In the genomic region with DNA sequence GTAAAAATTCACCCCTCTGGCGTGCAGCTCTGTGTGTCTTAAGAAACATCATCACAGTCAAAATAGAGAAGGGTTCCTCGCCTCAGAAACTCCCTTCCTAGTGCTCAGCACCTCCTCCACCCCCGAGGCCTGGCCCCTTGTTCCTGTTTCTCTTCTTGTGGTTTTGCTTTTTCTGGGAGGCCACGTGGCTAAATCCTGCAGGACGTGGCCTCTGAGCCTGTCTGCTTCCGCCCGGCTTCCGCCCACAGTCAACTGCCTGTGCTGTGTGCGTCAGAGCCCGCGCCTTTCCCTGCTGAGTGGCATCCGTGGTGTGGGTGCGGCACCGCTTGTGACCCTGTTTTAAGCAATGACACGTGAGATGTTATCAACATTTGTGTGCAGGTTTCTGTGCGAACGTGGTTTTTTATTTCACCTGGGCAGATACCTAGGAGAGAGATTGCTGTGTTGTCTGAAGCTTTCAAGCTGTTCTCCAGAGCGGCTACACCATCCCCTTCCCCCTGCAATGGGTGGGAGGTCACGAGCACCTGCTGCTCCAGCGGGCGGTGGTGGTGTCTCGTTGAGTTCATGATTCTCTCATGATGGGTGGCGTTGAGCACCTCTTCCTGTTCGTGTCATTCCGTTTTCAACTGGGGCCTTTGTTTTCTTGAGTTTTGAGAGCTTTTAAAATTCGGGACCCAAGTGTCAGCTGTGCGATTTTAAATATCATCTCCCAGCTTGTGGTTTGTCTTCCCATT, we compare ENCODE assay signal across 8 cellular contexts. TPM values are rescaled to one million over a fixed set of nuclear protein-coding genes. Genes with fewer than 3 reads are reported as not detected.
DNase-seq lines count a peak whose midpoint lies in the region; ATAC-seq and TF ChIP-seq lines count a peak whose summit lies in the region.

No MANE protein-coding gene starts in this region.

- ATAC-seq in GM21528 (IDR thresholded peaks at IDR 0.05; ENCODE audit: low FRiP score, unreplicated experiment) (peak; percentile 78), PC-3 (no peak)

- DNase-seq in CD1c-positive myeloid dendritic cell (ENCODE audit: extremely low spot score), result peak; percentile 97
- DNase-seq in NAMALWA (ENCODE audit: low spot score), result peak; percentile 84
- DNase-seq in activated T-cell treated with anti-CD3 and anti-CD28 coated beads for 24 hours (ENCODE audit: low read depth), result peak; percentile 77
- peak; percentile 79 for DNase-seq in germinal center (ENCODE audit: low spot score)
- peak; percentile 65 to 75 for DNase-seq in stimulated activated CD4-positive, alpha-beta T cell treated with anti-CD3 and anti-CD28 coated beads, Interleukin-12 subunit alpha, Interleukin-12 subunit beta, amount 100 ng/mL, for 24 hours (ENCODE audit: low read depth in 2 of 2)
- no peak for DNase-seq in foreskin fibroblast
- DNase-seq in PC-3, result no peak

- BruUV-seq in PC-3 (replicated peaks; lab: Mats Ljungman, UMichigan), result no TSS peak

- intact Hi-C loops in PC-3 (cut with micrococcal nuclease), result no loop called here

- TF ChIP-seq CTCF in foreskin fibroblast (IDR thresholded peaks at IDR 0.05; ENCODE audit: low read depth, low read length) (no peak), PC-3 (conservative IDR thresholded peaks at IDR 0.05; ENCODE audit: low read depth, low read length) (no peak)

- H3K27ac ChIP-seq in PC-3 (ENCODE audit: low read length), result no peak overlapping the region

- H2AFZ ChIP-seq in PC-3 (ENCODE audit: low read length), result no peak overlapping the region

- POLR2A ChIA-PET in PC-3 (lab: Charles Lee; ENCODE audit: unreplicated experiment), result no interaction called here

- H3K27me3 ChIP-seq in PC-3 (ENCODE audit: low read length), result no peaks in the 10 kb centered on the region

- H3K36me3 ChIP-seq in PC-3 (ENCODE audit: low read depth, low read length), result no peaks in the 10 kb centered on the region

- H3K9me2 ChIP-seq in PC-3 (replicated peaks; ENCODE audit: low read length), result no peaks in the 10 kb centered on the region

- no peak overlapping the region for H3K9ac ChIP-seq in PC-3 (ENCODE audit: low read length)

- CTCF ChIA-PET in PC-3 (lab: Charles Lee), result no interaction called here

- H3K4me3 ChIP-seq in foreskin fibroblast (ENCODE audit: low read depth in 1 of 2, low read length in 2 of 2) (no peak overlapping the region), PC-3 (ENCODE audit: low read length) (no peak overlapping the region)

- no peaks in the 10 kb centered on the region for H3F3A ChIP-seq in PC-3 (ENCODE audit: low read length, unreplicated experiment)

- H3K4me1 ChIP-seq in PC-3 (ENCODE audit: insufficient read depth, low read length), result no peaks in the 10 kb centered on the region

- H4K20me1 ChIP-seq in PC-3 (ENCODE audit: low read length), result no peaks in the 10 kb centered on the region

- no peaks in the 10 kb centered on the region for H3K79me2 ChIP-seq in PC-3 (ENCODE audit: low read length)

- H3K4me2 ChIP-seq in PC-3 (ENCODE audit: low read length), result no peak overlapping the region

- no peaks in the 10 kb centered on the region for H3K9me3 ChIP-seq in PC-3 (ENCODE audit: low read length)

RNA-seq across cellular contexts. Expression of gene ACSF3, which starts 21.7 kb away (rescaled TPM):
- total RNA-seq in PC-3 (2014; rRNA removed), result 33.5 and 42.6 TPM in 2 replicates

RNA-seq across cellular contexts. Expression of gene CDH15, which starts 56.2 kb away (rescaled TPM):
- total RNA-seq in PC-3 (2014; rRNA removed), result 1.5 and 1.9 TPM in 2 replicates

Comparison
In these comparisons a context has a peak if more than half of its experiments do, and no peak if none do; other contexts are left out.
1. DNase-seq: peak in CD1c-positive myeloid dendritic cell (single experiment), NAMALWA (single experiment), activated T-cell treated with anti-CD3 and anti-CD28 coated beads for 24 hours (single experiment), germinal center (single experiment) and stimulated activated CD4-positive, alpha-beta T cell treated with anti-CD3 and anti-CD28 coated beads, Interleukin-12 subunit alpha, Interleukin-12 subunit beta, amount 100 ng/mL, for 24 hours (2 of 2); none in foreskin fibroblast (0 of 2) and PC-3 (single experiment).